18 cellular contexts compared by ENCODE assay signal in the genomic region with DNA sequence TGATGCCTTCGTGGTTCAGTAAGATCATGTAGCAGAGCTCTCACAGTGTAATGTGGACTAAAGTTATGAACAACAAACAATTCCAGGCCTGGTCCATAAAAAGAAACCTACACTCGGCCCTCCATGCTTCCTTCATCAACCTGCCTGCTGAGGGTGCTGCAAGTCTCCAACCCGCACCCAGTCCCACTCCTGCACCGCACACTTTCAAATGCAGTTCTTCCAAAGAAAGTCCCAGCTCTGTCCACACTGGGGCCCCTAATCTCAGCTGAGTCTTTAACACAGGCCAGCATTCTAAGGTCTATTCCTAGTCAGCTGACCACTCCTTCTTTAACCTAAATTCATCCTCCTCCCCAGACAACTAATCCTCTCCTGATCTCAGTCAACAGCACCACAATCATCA.
DNase-seq lines count a peak whose midpoint lies in the region; ATAC-seq, FAIRE-seq and TF ChIP-seq lines count a peak whose summit lies in the region.
"Had no signal": no experiment of that assay in that cellular context is flagged by ENCODE, and none has a peak within 500 bp of the region (broad histone marks: within the 10 kb centered on the region; RNA-seq: fewer than 3 reads in every experiment).

No MANE protein-coding gene starts in this region.

- no peak for FAIRE-seq in HepG2 (lab: Jason Lieb, UNC)

- no peaks in the 10 kb centered on the region for H3K27me3 Mint-ChIP-seq in WTC11 (ENCODE audit: low read depth)

- POLR2A ChIA-PET in HCT116 (lab: Charles Lee) = no interaction called here
- POLR2A ChIA-PET in WTC11 (lab: Charles Lee) = no interaction called here
- POLR2A ChIA-PET in HepG2 (lab: Yijun Ruan, JAX) = no interaction called here

- H3K27me3 ChIP-seq in HCT116 (ENCODE audit: insufficient read depth, low read length) (no peaks in the 10 kb centered on the region), HepG2 (ENCODE audit: control insufficient read depth in 1 of 2, insufficient read depth in 2 of 2, low read length in 2 of 2) (no peaks in the 10 kb centered on the region), spleen (replicated peaks in 1 of 7) (no peaks in the 10 kb centered on the region)
- H3K27me3 ChIP-seq: Peyer's patch had no signal

- H3K27ac ChIP-seq in HCT116 (ENCODE audit: low read depth, low read length) (no peak overlapping the region), HepG2 (ENCODE audit: extremely low read length, insufficient read depth, low read length) (no peak overlapping the region), spleen (no peak overlapping the region)
- H3K27ac ChIP-seq: Peyer's patch, SK-N-MC had no signal

- ATAC-seq in HCT116 (peak; percentile 40; the same call in 1 of the 2 replicates), WTC11 (peak; percentile 34), HepG2 (peak; percentile 57; the same call in 2 of the 3 replicates)
- ATAC-seq: Right ventricle myocardium inferior had no signal

- WGBS in HepG2 (ENCODE audit: low lambda C conversion rate) = 15% methylated on average over 4 of the region's 4 CpGs
- 50 to 94% (median 75%) methylated on average over 4 of the region's 4 CpGs for WGBS in spleen, 5 donors

- TF ChIP-seq RAD21 in HCT116 (IDR thresholded peaks at IDR 0.05; ENCODE audit: low read depth) (no peak), HepG2 (CRISPR knock-in tag; IDR thresholded peaks at IDR 0.05) (no peak)

- TF ChIP-seq CTCF in HCT116 (IDR thresholded peaks at IDR 0.05 in 2 of 3, conservative IDR thresholded peaks at IDR 0.05 in 1 of 3; ENCODE audit: borderline replicate concordance in 1 of 3, insufficient read depth in 1 of 3, low read depth in 2 of 3, low read length in 2 of 3) (no peak), WTC11 (IDR thresholded peaks at IDR 0.05) (no peak), HepG2 (CRISPR knock-in tag; IDR thresholded peaks at IDR 0.05) (no peak), spleen (IDR thresholded peaks at IDR 0.05 in 8 of 11, conservative IDR thresholded peaks at IDR 0.05 in 3 of 11) (no peak), foreskin fibroblast (IDR thresholded peaks at IDR 0.05; ENCODE audit: low read depth, low read length) (no peak)

- intact Hi-C loops in HCT116 (cut with micrococcal nuclease) = no loop called here
- intact Hi-C loops in HepG2 (cut with micrococcal nuclease; ENCODE audit: unreplicated experiment) = loop anchor here (10.0 kb wide), 2 partner anchors 89 to 529 kb away; no protein-coding TSS in a partner anchor
- intact Hi-C loops in spleen (cut with DNase I; ENCODE audit: low total_unique reads) = no loop called here

- H4K20me1 ChIP-seq in HCT116 (ENCODE audit: insufficient read depth) (no peaks in the 10 kb centered on the region), HepG2 (ENCODE audit: insufficient read depth, low read length) (no peaks in the 10 kb centered on the region)

- H3K79me2 ChIP-seq in HCT116 (ENCODE audit: insufficient read depth, low read length) (no peaks in the 10 kb centered on the region), HepG2 (ENCODE audit: insufficient read depth, low read length) (no peaks in the 10 kb centered on the region)

- H3K4me3 Mint-ChIP-seq in WTC11 = no peak overlapping the region
- H3K4me3 Mint-ChIP-seq: CD14-positive monocyte had no signal

- peaks cover 21% of the 10 kb centered on the region for H3K4me1 Mint-ChIP-seq in WTC11

- RAD21 ChIA-PET in HCT116 (lab: Charles Lee; ENCODE audit: low non-redundant PET in 1 of 2, low total read pairs in 2 of 2, uncharacterized antibody in 2 of 2, unreplicated experiment in 2 of 2) = no interaction called here

- TF ChIP-seq EP300 in HepG2 (IDR thresholded peaks at IDR 0.05; ENCODE audit: low read depth in 2 of 2, low read length in 2 of 2) (no peak), HepG2 (CRISPR knock-in tag; IDR thresholded peaks at IDR 0.05; ENCODE audit: borderline replicate concordance) (no peak)

- no peak overlapping the region for H3K4me2 ChIP-seq in HCT116 (ENCODE audit: low read length)
- no peak overlapping the region for H3K4me2 ChIP-seq in HepG2 (ENCODE audit: low read depth, low read length)

- TF ChIP-seq POLR2A in HCT116 (IDR thresholded peaks at IDR 0.05; ENCODE audit: borderline replicate concordance, extremely low read depth, insufficient read depth, insufficient read length) (no peak), HepG2 (IDR thresholded peaks at IDR 0.05; ENCODE audit: insufficient read depth in 1 of 2, low read depth in 2 of 2, low read length in 2 of 2) (no peak), spleen (IDR thresholded peaks at IDR 0.05) (no peak)

- no peak for DNase-seq in HCT116 (ENCODE audit: low read depth, low spot score)
- DNase-seq in WTC11 (ENCODE audit: low spot score) = no peak
- no peak for DNase-seq in HepG2 (ENCODE audit: low spot score)
- peak; percentile 35 for DNase-seq in spleen
- DNase-seq in cortex of kidney (lab: John Stamatoyannopoulos, UW) = no peak
- DNase-seq in foreskin fibroblast = no peak
- DNase-seq in NCI-H2196 (lab: John Stamatoyannopoulos, UW; ENCODE audit: unreplicated experiment) = no peak
- DNase-seq: AML-193, DMS53, MV-4-11, NCI-H1417, NCI-H1930, NCI-H446 treated with DMSO at 0.1 percent for 48 hours, Peyer's patch had no signal

- no peaks in the 10 kb centered on the region for H3K36me3 Mint-ChIP-seq in WTC11
- H3K36me3 Mint-ChIP-seq: CD14-positive monocyte had no signal

- CTCF ChIA-PET in HCT116 (lab: Charles Lee) (interaction anchor here (1.7 kb wide), 1 partner anchor 320 kb away, joined by 4 read pairs; no protein-coding TSS in a partner anchor), WTC11 (lab: Charles Lee) (interaction anchor here (0.7 to 2.1 kb wide), 2 partner anchors 77 to 81 kb away, joined by 3 to 8 read pairs; no protein-coding TSS in a partner anchor), HepG2 (lab: Yijun Ruan, JAX; ENCODE audit: low intra/inter-chr PET ratio, low total read pairs) (interaction anchor here (2.1 kb wide), 1 partner anchor 554 kb away, joined by 10 read pairs; no protein-coding TSS in a partner anchor)

- H2AFZ ChIP-seq in HCT116 (ENCODE audit: low read depth, low read length, poor library complexity, severe bottlenecking) = peak overlapping the region; percentile 22
- no peak overlapping the region for H2AFZ ChIP-seq in HepG2 (ENCODE audit: low read length)

- no peak overlapping the region for H3K27ac Mint-ChIP-seq in WTC11
- H3K27ac Mint-ChIP-seq: CD14-positive monocyte had no signal

- in situ Hi-C loops in HepG2 (cut with HindIII; ENCODE audit: extremely low pct_ligation_motif_present, low pct_unique_long_range_greater_than_20kb) = no loop called here

- H3K9me3 Mint-ChIP-seq in WTC11 = no peaks in the 10 kb centered on the region

- H3K4me3 ChIP-seq in HCT116 (replicated peaks in 1 of 2; ENCODE audit: low read depth in 1 of 2, low read length in 2 of 2) (no peak overlapping the region), HepG2 (replicated peaks in 1 of 3; ENCODE audit: insufficient read depth in 1 of 3, low read depth in 2 of 3, low read length in 3 of 3) (no peak overlapping the region), spleen (no peak overlapping the region), foreskin fibroblast (ENCODE audit: low read depth in 1 of 2, low read length in 2 of 2) (no peak overlapping the region)
- H3K4me3 ChIP-seq: HAP-1, Peyer's patch, SK-N-MC had no signal

- H3K4me1 ChIP-seq in HCT116 (ENCODE audit: control insufficient read depth in 1 of 2, insufficient read depth in 2 of 2, low read length in 2 of 2) = no peaks in the 10 kb centered on the region
- no peaks in the 10 kb centered on the region for H3K4me1 ChIP-seq in HepG2 (ENCODE audit: insufficient read depth, low read length)
- no peaks in the 10 kb centered on the region for H3K4me1 ChIP-seq in spleen
- H3K4me1 ChIP-seq: HAP-1, Peyer's patch had no signal

- no peaks in the 10 kb centered on the region for H3K9me3 ChIP-seq in HCT116 (ENCODE audit: control insufficient read depth in 1 of 2, insufficient read depth in 1 of 2, low read depth in 1 of 2, low read length in 2 of 2)
- H3K9me3 ChIP-seq in HepG2 (ENCODE audit: low read length) = no peaks in the 10 kb centered on the region
- peaks cover 0 to 18% (median 3%) of the 10 kb centered on the region in 8 donors for H3K9me3 ChIP-seq in spleen
- H3K9me3 ChIP-seq: HAP-1, Peyer's patch had no signal

- no peaks in the 10 kb centered on the region for H3K36me3 ChIP-seq in HCT116 (ENCODE audit: control insufficient read depth in 1 of 2, insufficient read depth in 2 of 2, low read length in 2 of 2)
- H3K36me3 ChIP-seq in HepG2 (replicated peaks in 1 of 2; ENCODE audit: control insufficient read depth in 1 of 2, insufficient read depth in 2 of 2, low read length in 2 of 2) = no peaks in the 10 kb centered on the region
- no peaks in the 10 kb centered on the region for H3K36me3 ChIP-seq in spleen
- H3K36me3 ChIP-seq: HAP-1, Peyer's patch had no signal

- BruUV-seq in HCT116 (replicated peaks; lab: Mats Ljungman, UMichigan) (no TSS peak), HepG2 (replicated peaks; lab: Mats Ljungman, UMichigan) (no TSS peak)

- H3K9me2 ChIP-seq in HCT116 (ENCODE audit: insufficient read depth) = no peaks in the 10 kb centered on the region

- H3K9ac ChIP-seq in HCT116 (ENCODE audit: low read length) (no peak overlapping the region), HepG2 (ENCODE audit: insufficient read depth, low read depth, low read length) (no peak overlapping the region)

TF ChIP-seq in HCT116, 20 proteins besides CTCF, POLR2A, EP300 and RAD21:
- TF ChIP-seq SP1 (IDR thresholded peaks at IDR 0.05; ENCODE audit: low read depth) = no peak
- no peak for TF ChIP-seq FOSL1 (IDR thresholded peaks at IDR 0.05; ENCODE audit: low read depth)
- TF ChIP-seq SRF (IDR thresholded peaks at IDR 0.05; ENCODE audit: low read depth) = no peak
- no peak for TF ChIP-seq EZH2phosphoT487 (IDR thresholded peaks at IDR 0.05; ENCODE audit: borderline replicate concordance)
- no peak for TF ChIP-seq POLR2AphosphoS5 (IDR thresholded peaks at IDR 0.05; ENCODE audit: low read depth, low read length)

TF ChIP-seq in WTC11, 78 proteins besides CTCF, POLR2A, EP300 and RAD21 (continues in another document):
- no peak for TF ChIP-seq JAZF1 (CRISPR knock-in tag; IDR thresholded peaks at IDR 0.05)

TF ChIP-seq in HepG2, 621 proteins besides CTCF, POLR2A, EP300 and RAD21 (continues in another document):
- no peak for TF ChIP-seq ZNF343 (CRISPR knock-in tag; IDR thresholded peaks at IDR 0.05)
- no peak for TF ChIP-seq MYNN (CRISPR knock-in tag; IDR thresholded peaks at IDR 0.05; ENCODE audit: low read depth)
- no peak for TF ChIP-seq ZNF24 (IDR thresholded peaks at IDR 0.05)
- TF ChIP-seq ARNTL (CRISPR knock-in tag; IDR thresholded peaks at IDR 0.05) = no peak
- no peak for TF ChIP-seq ZZZ3 (CRISPR knock-in tag; IDR thresholded peaks at IDR 0.05; ENCODE audit: borderline replicate concordance)
- TF ChIP-seq, protein P1, sequence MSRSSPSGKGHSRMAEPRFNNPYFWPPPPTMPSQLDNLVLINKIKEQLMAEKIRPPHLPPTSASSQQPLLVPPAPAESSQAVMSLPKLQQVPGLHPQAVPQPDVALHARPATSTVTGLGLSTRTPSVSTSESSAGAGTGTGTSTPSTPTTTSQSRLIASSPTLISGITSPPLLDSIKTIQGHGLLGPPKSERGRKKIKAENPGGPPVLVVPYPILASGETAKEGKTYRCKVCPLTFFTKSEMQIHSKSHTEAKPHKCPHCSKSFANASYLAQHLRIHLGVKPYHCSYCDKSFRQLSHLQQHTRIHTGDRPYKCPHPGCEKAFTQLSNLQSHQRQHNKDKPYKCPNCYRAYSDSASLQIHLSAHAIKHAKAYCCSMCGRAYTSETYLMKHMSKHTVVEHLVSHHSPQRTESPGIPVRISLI (CRISPR knock-in tag; IDR thresholded peaks at IDR 0.05; ENCODE audit: borderline replicate concordance) = no peak
- TF ChIP-seq ZNF3 (CRISPR knock-in tag; IDR thresholded peaks at IDR 0.05) = no peak
